8 cellular contexts compared by ENCODE assay signal in the genomic region with DNA sequence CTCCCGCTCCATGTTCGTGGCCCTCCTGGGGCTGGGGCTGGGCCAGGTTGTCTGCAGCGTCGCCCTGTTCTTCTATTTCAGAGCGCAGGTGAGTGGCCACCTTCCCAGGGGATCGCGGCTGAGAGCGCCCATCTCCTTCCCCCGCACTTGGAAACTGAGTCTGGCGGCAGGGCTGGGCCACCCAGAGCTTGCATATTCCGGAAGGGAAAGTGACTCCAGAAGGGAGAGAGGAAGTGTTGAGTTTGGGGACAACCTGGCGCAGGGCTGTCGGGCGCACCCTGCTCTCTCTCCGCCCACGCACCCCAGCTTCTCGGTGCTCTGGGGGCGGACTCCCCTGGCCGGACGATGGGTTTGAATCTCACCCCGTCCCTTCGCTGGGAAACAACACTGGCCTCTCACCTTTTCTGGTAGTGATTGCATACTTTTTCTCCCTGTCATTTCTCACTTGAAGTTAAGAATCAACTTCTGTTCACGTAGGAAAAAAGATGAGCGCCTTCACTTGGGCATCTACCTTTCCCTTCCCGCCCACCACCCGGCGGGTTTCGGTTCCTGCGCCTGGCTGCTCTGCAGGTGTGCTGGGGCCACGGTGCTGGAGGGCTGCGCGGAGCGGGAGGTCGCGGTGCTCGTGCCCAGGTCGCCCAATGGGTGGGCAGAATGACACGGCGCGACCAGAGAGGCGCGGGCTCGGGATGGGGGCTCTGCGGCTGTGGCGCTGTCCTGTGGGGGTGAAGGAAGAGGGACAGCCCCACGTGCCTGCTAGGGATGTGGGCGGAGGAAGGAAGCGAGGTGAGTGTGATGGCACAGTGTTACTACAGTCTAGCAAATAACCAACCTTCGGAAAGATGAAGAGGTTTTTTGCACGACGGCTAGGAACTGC. TPM values are rescaled to one million over a fixed set of nuclear protein-coding genes. Genes with fewer than 3 reads are reported as not detected.
DNase-seq lines count a peak whose midpoint lies in the region; ATAC-seq, FAIRE-seq and TF ChIP-seq lines count a peak whose summit lies in the region.

No MANE protein-coding gene starts in this region.

- H3K27ac Mint-ChIP-seq in T-cell = no peak overlapping the region
- H3K27ac Mint-ChIP-seq in naive thymus-derived CD4-positive, alpha-beta T cell = peak overlapping the region in 6 of 9 donors; percentile 5 to 65 (median 32)

- TF ChIP-seq POLR2A in GM12892 (IDR thresholded peaks at IDR 0.05; ENCODE audit: low read depth, low read length) = peak; percentile 73; the same call in 1 of the 2 replicates

- H4K20me1 ChIP-seq in mammary epithelial cell (ENCODE audit: insufficient read depth, low read length) = no peaks in the 10 kb centered on the region

- ATAC-seq in GM21786 (IDR thresholded peaks at IDR 0.05; ENCODE audit: unreplicated experiment) (peak; percentile 56), T-cell (replicated peaks in 1 of 4) (peak; percentile 68 to 81 (median 76))
- ATAC-seq in naive thymus-derived CD4-positive, alpha-beta T cell = peak; percentile 68

- POLR2A ChIA-PET in T-cell (lab: Charles Lee) = no interaction called here
- POLR2A ChIA-PET in naive thymus-derived CD4-positive, alpha-beta T cell (lab: Charles Lee) = no interaction called here

- peaks cover 0 to 7% (median 0%) of the 10 kb centered on the region in 3 donors for H3K9me3 Mint-ChIP-seq in T-cell
- H3K9me3 Mint-ChIP-seq in naive thymus-derived CD4-positive, alpha-beta T cell = peaks cover 0 to 8% (median 2%) of the 10 kb centered on the region in 11 donors

- H3K4me2 ChIP-seq in mammary epithelial cell (ENCODE audit: insufficient read depth, low read depth, low read length) = peak overlapping the region; percentile 92

- H3K27me3 ChIP-seq in mammary epithelial cell (ENCODE audit: insufficient read depth, low read length) (peaks cover 28% of the 10 kb centered on the region), thymus (ENCODE audit: control insufficient read depth, insufficient read depth) (peaks cover 33% of the 10 kb centered on the region)
- H3K27me3 ChIP-seq in naive thymus-derived CD4-positive, alpha-beta T cell (ENCODE audit: control insufficient read depth in 2 of 2, insufficient read depth in 2 of 2, low read length in 2 of 2) = no peaks in the 10 kb centered on the region

- BruUV-seq in mammary epithelial cell (replicated peaks; lab: Mats Ljungman, UMichigan) = no TSS peak

- H3K36me3 Mint-ChIP-seq in T-cell = no peaks in the 10 kb centered on the region
- peaks cover 0 to 5% (median 0%) of the 10 kb centered on the region in 5 donors for H3K36me3 Mint-ChIP-seq in naive thymus-derived CD4-positive, alpha-beta T cell

- H3K4me3 ChIP-seq in mammary epithelial cell (replicated peaks in 1 of 3; ENCODE audit: insufficient read depth in 1 of 3, low read depth in 2 of 3, low read length in 3 of 3) (peak overlapping the region; percentile 23 to 41 (median 28)), thymus (ENCODE audit: low read length) (peak overlapping the region; percentile 42)
- peak overlapping the region; percentile 50 for H3K4me3 ChIP-seq in naive thymus-derived CD4-positive, alpha-beta T cell (ENCODE audit: low read length)

- peak; percentile 99 for FAIRE-seq in GM12892 (lab: Jason Lieb, UNC)

- no peak overlapping the region for H3K9ac ChIP-seq in mammary epithelial cell (ENCODE audit: insufficient read depth, low read length)

- peaks cover 20 to 26% (median 26%) of the 10 kb centered on the region in 3 donors for H3K4me1 Mint-ChIP-seq in T-cell
- H3K4me1 Mint-ChIP-seq in naive thymus-derived CD4-positive, alpha-beta T cell = peaks cover 10 to 38% (median 25%) of the 10 kb centered on the region in 7 donors

- peak overlapping the region; percentile 73 for H2AFZ ChIP-seq in mammary epithelial cell (ENCODE audit: low read depth, low read length)

- H3K36me3 ChIP-seq in mammary epithelial cell (ENCODE audit: insufficient read depth, low read length) = no peaks in the 10 kb centered on the region
- H3K36me3 ChIP-seq in naive thymus-derived CD4-positive, alpha-beta T cell (ENCODE audit: control insufficient read depth in 2 of 3, insufficient read depth in 3 of 3, low read length in 3 of 3) = no peaks in the 10 kb centered on the region
- no peaks in the 10 kb centered on the region for H3K36me3 ChIP-seq in thymus (ENCODE audit: control insufficient read depth, insufficient read depth)

- H3K27ac ChIP-seq in mammary epithelial cell (ENCODE audit: insufficient read depth, low read depth, low read length) (no peak overlapping the region), thymus (ENCODE audit: low read depth) (peak overlapping the region; percentile 3)
- H3K27ac ChIP-seq in naive thymus-derived CD4-positive, alpha-beta T cell (ENCODE audit: low read depth, low read length) = no peak overlapping the region

- no peaks in the 10 kb centered on the region for H3K79me2 ChIP-seq in mammary epithelial cell (ENCODE audit: insufficient read depth, low read length)

- intact Hi-C loops in mammary epithelial cell (cut with micrococcal nuclease) = no loop called here
- intact Hi-C loops in naive thymus-derived CD4-positive, alpha-beta T cell (cut with micrococcal nuclease) = loop anchor here in 1 of 2 donors (5.0 kb wide), 1 partner anchor 222 kb away; no protein-coding TSS in a partner anchor

- DNase-seq in GM12892 (ENCODE audit: insufficient read length) = peak; percentile 61
- DNase-seq in T-cell = peak in 21 of 34 experiments; percentile 2 to 31 (median 12)
- DNase-seq in mammary epithelial cell = no peak
- DNase-seq in naive thymus-derived CD4-positive, alpha-beta T cell = peak in 7 of 9 donors; percentile 15 to 66 (median 30)
- no peak for DNase-seq in hypothalamus (lab: John Stamatoyannopoulos, UW)
- DNase-seq in DMS79 (lab: John Stamatoyannopoulos, UW) = no peak

- no peak for TF ChIP-seq CTCF in mammary epithelial cell (conservative IDR thresholded peaks at IDR 0.05 in 1 of 2, IDR thresholded peaks at IDR 0.05 in 1 of 2; ENCODE audit: extremely low read depth in 1 of 2, insufficient read depth in 1 of 2, low read depth in 1 of 2, low read length in 2 of 2)

- H3K4me3 Mint-ChIP-seq in T-cell = peak overlapping the region; percentile 77 to 94 (median 85)
- peak overlapping the region; percentile 78 to 97 (median 92) for H3K4me3 Mint-ChIP-seq in naive thymus-derived CD4-positive, alpha-beta T cell

- in situ Hi-C loops in mammary epithelial cell (cut with MboI; ENCODE audit: low sequenced_read_pairs in 2 of 2) = loop anchor here in 1 of 2 donors (25.0 kb wide), 1 partner anchor 237 kb away; no protein-coding TSS in a partner anchor

- peaks cover 9% of the 10 kb centered on the region for H3K4me1 ChIP-seq in mammary epithelial cell (ENCODE audit: insufficient read depth, low read length)
- H3K4me1 ChIP-seq in naive thymus-derived CD4-positive, alpha-beta T cell (ENCODE audit: control insufficient read depth in 2 of 2, insufficient read depth in 2 of 2, low read length in 2 of 2) = peaks cover 5 to 9% of the 10 kb centered on the region in 2 donors
- H3K4me1 ChIP-seq in thymus (ENCODE audit: control insufficient read depth, insufficient read depth, low read length) = peaks cover 4% of the 10 kb centered on the region

- CTCF ChIA-PET in T-cell (lab: Charles Lee) = no interaction called here
- CTCF ChIA-PET in mammary epithelial cell (lab: Charles Lee; ENCODE audit: low non-redundant PET) = no interaction called here
- CTCF ChIA-PET in naive thymus-derived CD4-positive, alpha-beta T cell (lab: Charles Lee) = no interaction called here

- 4% methylated on average over 13 of the region's 51 CpGs for WGBS in mammary epithelial cell (ENCODE audit: low coverage, missing lambda C conversion rate)
- WGBS in thymus = 2% methylated on average over 51 of the region's 51 CpGs

- dilution Hi-C loops in mammary epithelial cell (cut with HindIII; ENCODE audit: low sequenced_read_pairs) = no loop called here

- H3K27me3 Mint-ChIP-seq in T-cell = peaks cover 16 to 30% of the 10 kb centered on the region in 2 donors
- peaks cover 16 to 60% (median 24%) of the 10 kb centered on the region in 5 donors for H3K27me3 Mint-ChIP-seq in naive thymus-derived CD4-positive, alpha-beta T cell

- H3K9me3 ChIP-seq in mammary epithelial cell (replicated peaks; ENCODE audit: insufficient read depth, low read length) = no peaks in the 10 kb centered on the region
- H3K9me3 ChIP-seq in naive thymus-derived CD4-positive, alpha-beta T cell (ENCODE audit: control insufficient read depth in 2 of 3, low read length in 3 of 3) = no peaks in the 10 kb centered on the region
- no peaks in the 10 kb centered on the region for H3K9me3 ChIP-seq in thymus (ENCODE audit: control insufficient read depth)

RNA-seq across cellular contexts. Expression of a gene that starts 0.7 kb away (rescaled TPM):
- 41.3 TPM for polyA plus RNA-seq in GM12892 (2012; ENCODE audit: missing spikeins)
- total RNA-seq in T-cell (1 to 10 TPM in 1 of 5 donors, under 1 TPM in 3, not detected in 1; 0.21 to 1.3 (median 0.50) TPM), mammary epithelial cell (not detected)
- polyA plus RNA-seq in mammary epithelial cell (not detected), thymus (1.6 TPM)
- polyA minus RNA-seq in mammary epithelial cell = not detected
- total RNA-seq in naive thymus-derived CD4-positive, alpha-beta T cell = under 1 TPM in 2 of 5 experiments, not detected in 3; 0.13 to 0.44 TPM
- polyA plus RNA-seq in naive thymus-derived CD4-positive, alpha-beta T cell = not detected

Comparison
In these comparisons a context has a peak if more than half of its experiments do, and no peak if none do; other contexts are left out.
1. DNase-seq: peak in GM12892 (single experiment), T-cell (21 of 34) and naive thymus-derived CD4-positive, alpha-beta T cell (7 of 9); none in mammary epithelial cell (single experiment), hypothalamus (0 of 51) and DMS79 (single experiment).
2. H3K27ac Mint-ChIP-seq: peak in naive thymus-derived CD4-positive, alpha-beta T cell (6 of 9); none in T-cell (0 of 2).
3. Peak in every context shown above with its lines, with median percentiles within 50 percentile points of each other: ATAC-seq and H3K4me3 ChIP-seq.